17 cellular contexts compared by ENCODE assay signal in the genomic region with DNA sequence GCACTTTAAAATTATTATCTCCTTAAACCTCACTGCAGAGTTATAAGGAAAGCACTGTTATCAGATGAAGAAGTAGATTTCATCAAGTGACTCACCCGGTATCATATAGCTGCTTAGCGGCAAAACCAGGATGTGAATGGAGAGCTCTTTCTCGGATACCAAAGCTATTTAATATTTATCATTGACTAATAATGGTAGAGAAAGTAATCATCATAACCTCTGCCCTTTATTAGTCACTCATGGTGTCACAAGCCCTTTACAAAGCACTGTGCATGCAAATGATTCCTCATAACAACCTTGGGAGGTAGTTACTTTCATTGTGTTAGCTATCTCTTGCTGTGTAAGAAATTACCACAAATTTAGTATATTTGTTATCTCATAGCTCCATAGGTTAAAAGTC.
A peak's percentile ranks its signal among the peaks of the same experiment; 100 is the strongest.
DNase-seq lines count a peak whose midpoint lies in the region; ATAC-seq, FAIRE-seq and TF ChIP-seq lines count a peak whose summit lies in the region.
"Had no signal": no experiment of that assay in that cellular context is flagged by ENCODE, and none has a peak within 500 bp of the region (broad histone marks: within the 10 kb centered on the region; RNA-seq: fewer than 3 reads in every experiment).

No MANE protein-coding gene starts in this region.

- TF ChIP-seq CTCF in GM06990 (IDR thresholded peaks at IDR 0.05; ENCODE audit: insufficient read depth, low read length, poor library complexity, severe bottlenecking) (no peak), bronchial epithelial cell (IDR thresholded peaks at IDR 0.05; ENCODE audit: insufficient read depth, low read length, severe bottlenecking) (no peak), testis (IDR thresholded peaks at IDR 0.05) (no peak)

- no peaks in the 10 kb centered on the region for H3K4me1 ChIP-seq in testis
- H3K4me1 ChIP-seq: ascending aorta, BE2C had no signal

- no peaks in the 10 kb centered on the region for H3K27me3 ChIP-seq in GM06990 (replicated peaks; ENCODE audit: control insufficient read depth, insufficient read depth, low read length)
- no peaks in the 10 kb centered on the region for H3K27me3 ChIP-seq in bronchial epithelial cell (ENCODE audit: control insufficient read depth, insufficient read depth, low read length)
- H3K27me3 ChIP-seq in testis, result no peaks in the 10 kb centered on the region
- H3K27me3 ChIP-seq: ascending aorta, BE2C had no signal

- no peak overlapping the region for H3K4me3 ChIP-seq in GM06990 (replicated peaks; ENCODE audit: low read depth, low read length)
- no peak overlapping the region for H3K4me3 ChIP-seq in bronchial epithelial cell (ENCODE audit: low read depth, low read length)
- H3K4me3 ChIP-seq in testis, result no peak overlapping the region
- H3K4me3 ChIP-seq: ascending aorta, thoracic aorta had no signal

- H3K9me3 ChIP-seq in testis, result no peaks in the 10 kb centered on the region
- H3K9me3 ChIP-seq: ascending aorta, BE2C, thoracic aorta had no signal

- TF ChIP-seq POLR2A in testis (IDR thresholded peaks at IDR 0.05), result no peak

- FAIRE-seq in bronchial epithelial cell (lab: Jason Lieb, UNC), result no peak

- ATAC-seq in GM18868 (IDR thresholded peaks at IDR 0.05; ENCODE audit: unreplicated experiment), result peak; percentile 82
- ATAC-seq in HG03354 (IDR thresholded peaks at IDR 0.05; ENCODE audit: poor library complexity, severe bottlenecking, unreplicated experiment), result peak; percentile 74
- no peak for ATAC-seq in GM18867 (IDR thresholded peaks at IDR 0.05; ENCODE audit: unreplicated experiment)
- ATAC-seq: left colon, T-cell had no signal

- H3K27ac ChIP-seq in testis, result no peak overlapping the region
- H3K27ac ChIP-seq: ascending aorta, thoracic aorta had no signal

- H3K36me3 ChIP-seq in GM06990 (ENCODE audit: control insufficient read depth, insufficient read depth, low read length) (no peaks in the 10 kb centered on the region), bronchial epithelial cell (ENCODE audit: control insufficient read depth, insufficient read depth, low read length) (no peaks in the 10 kb centered on the region), testis (ENCODE audit: low read depth, missing control alignments) (no peaks in the 10 kb centered on the region)
- H3K36me3 ChIP-seq: ascending aorta, BE2C, thoracic aorta had no signal

- intact Hi-C loops in testis (cut with DNase I; ENCODE audit: low total_unique reads), result no loop called here

- peak; percentile 26 for DNase-seq in GM06990 (ENCODE audit: extremely low read depth, insufficient read length)
- DNase-seq in bronchial epithelial cell (ENCODE audit: low read depth), result peak; percentile 96
- no peak for DNase-seq in H4 (ENCODE audit: low spot score)
- DNase-seq in testis, result no peak
- DNase-seq: activated CD4-positive, CD25-positive, alpha-beta regulatory T cell treated with anti-CD3 and anti-CD28 coated beads, Interleukin-2, amount 50 U/mL, for 72 hours; activated effector memory CD4-positive, alpha-beta T cell treated with Interleukin-2 at 50 U/mL for 16 hours; BE2C; DMS79; left colon; NCI-H2081 treated with DMSO at 0.1 percent for 48 hours; NCI-H774; T-cell had no signal

- 90 to 93% methylated on average over 3 of the region's 3 CpGs for WGBS in testis, 2 donors

Comparison
In these comparisons a context has a peak if more than half of its experiments do, and no peak if none do; other contexts are left out.
1. DNase-seq: peak in GM06990 (single experiment) and bronchial epithelial cell (single experiment); none in H4 (single experiment) and testis (single experiment).